ENCODE assay signal across 25 cellular contexts in the genomic region with DNA sequence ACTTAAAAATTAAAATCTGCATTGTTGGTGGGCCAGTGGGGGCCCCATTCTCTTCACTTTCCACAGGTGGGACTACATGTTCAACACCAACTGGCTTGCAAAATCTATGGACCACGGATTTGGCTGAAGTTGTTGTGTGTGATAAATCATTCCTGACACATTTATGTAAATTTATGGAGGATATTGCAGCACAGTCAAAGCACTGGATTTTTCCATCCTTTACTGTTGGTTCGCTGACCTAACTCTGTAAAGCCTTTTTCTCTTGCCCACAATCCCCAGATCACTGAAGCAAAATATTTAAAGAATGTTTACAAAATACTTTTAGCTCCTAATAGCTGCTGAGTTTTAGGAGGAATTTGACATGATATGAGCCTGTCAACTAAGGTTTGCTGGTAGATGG.
DNase-seq lines count a peak whose midpoint lies in the region; ATAC-seq, FAIRE-seq and TF ChIP-seq lines count a peak whose summit lies in the region.
"Had no signal": no experiment of that assay in that cellular context is flagged by ENCODE, and none has a peak within 500 bp of the region (broad histone marks: within the 10 kb centered on the region; RNA-seq: fewer than 3 reads in every experiment).

No MANE protein-coding gene starts in this region.

- no peak overlapping the region for H3K14ac ChIP-seq in mesenchymal stem cell (ENCODE audit: low read length in 2 of 2)

- DNase-seq in AG08396 (ENCODE audit: low spot score) (peak; percentile 27), HTR-8/SVneo (ENCODE audit: insufficient read length, low spot score) (peak; percentile 37), cerebellar cortex (ENCODE audit: low spot score) (peak; percentile 14), mesenchymal stem cell (no peak), NCI-H2196 treated with DMSO at 0.1 percent for 48 hours (lab: John Stamatoyannopoulos, UW; ENCODE audit: unreplicated experiment) (no peak)
- DNase-seq in activated naive CD4-positive, alpha-beta T cell treated with anti-CD3 and anti-CD28 coated beads, Interleukin-2, amount 50 U/mL, for 72 hours (ENCODE audit: low spot score in 2 of 2), result no peak
- DNase-seq: activated CD8-positive, alpha-beta memory T cell treated with anti-CD3 and anti-CD28 coated beads, Interleukin-2, amount 50 U/mL, for 48 hours; amygdala; effector memory CD4-positive, alpha-beta T cell; esophagus squamous epithelium; KBM-7; naive thymus-derived CD4-positive, alpha-beta T cell; NCI-H187 treated with DMSO at 0.1 percent for 48 hours; pancreas; RPMI8226; WERI-Rb-1 had no signal

- H4K8ac ChIP-seq in mesenchymal stem cell (ENCODE audit: low read length), result no peak overlapping the region

- H3K9me3 ChIP-seq in mesenchymal stem cell (ENCODE audit: control insufficient read depth, low read length), result no peaks in the 10 kb centered on the region
- H3K9me3 ChIP-seq: esophagus squamous epithelium, pancreas, thoracic aorta had no signal

- H3K9ac ChIP-seq in mesenchymal stem cell (ENCODE audit: low read length), result no peak overlapping the region

- H3K36me3 Mint-ChIP-seq in activated naive CD4-positive, alpha-beta T cell treated with anti-CD3 and anti-CD28 coated beads, Interleukin-2, amount 50 U/mL, for 72 hours, result no peaks in the 10 kb centered on the region
- H3K36me3 Mint-ChIP-seq: naive thymus-derived CD4-positive, alpha-beta T cell had no signal

- H4K91ac ChIP-seq in mesenchymal stem cell (ENCODE audit: low read length), result no peak overlapping the region

- no peak overlapping the region for H3K4me3 ChIP-seq in mesenchymal stem cell (ENCODE audit: insufficient read depth in 1 of 2, low read depth in 1 of 2, low read length in 2 of 2)
- H3K4me3 ChIP-seq: esophagus squamous epithelium, pancreas, SK-N-MC, thoracic aorta had no signal

- peak overlapping the region; percentile 74 for H2BK5ac ChIP-seq in mesenchymal stem cell (ENCODE audit: low read depth, low read length, poor library complexity, severe bottlenecking)

- no peaks in the 10 kb centered on the region for H3K4me1 ChIP-seq in mesenchymal stem cell (ENCODE audit: control insufficient read depth, insufficient read depth, low read depth, low read length)
- H3K4me1 ChIP-seq: esophagus squamous epithelium, pancreas had no signal

- no CpG with 5 or more reads among the region's 2 CpGs for WGBS in mesenchymal stem cell

- no peak for ATAC-seq in activated naive CD4-positive, alpha-beta T cell treated with anti-CD3 and anti-CD28 coated beads, Interleukin-2, amount 50 U/mL, for 72 hours
- ATAC-seq in GM18505 (IDR thresholded peaks at IDR 0.05; ENCODE audit: unreplicated experiment) (no peak), HG03097 (IDR thresholded peaks at IDR 0.05; ENCODE audit: low FRiP score, unreplicated experiment) (no peak)
- ATAC-seq: naive thymus-derived CD4-positive, alpha-beta T cell; pancreas; sciatic nerve had no signal

- H3K23ac ChIP-seq in mesenchymal stem cell (ENCODE audit: low read length in 2 of 2), result no peak overlapping the region

- H3K18ac ChIP-seq in mesenchymal stem cell (ENCODE audit: low read depth in 1 of 2, low read length in 2 of 2), result no peak overlapping the region

- peaks cover 0 to 8% of the 10 kb centered on the region in 2 donors for H3K9me3 Mint-ChIP-seq in activated naive CD4-positive, alpha-beta T cell treated with anti-CD3 and anti-CD28 coated beads, Interleukin-2, amount 50 U/mL, for 72 hours
- H3K9me3 Mint-ChIP-seq: T-helper 2 cell treated with Interferon-gamma antibody and Interleukin-4, amounts not matched to agents 5 μg/mL and 100 μg/mL, for 36 hours had no signal

- H3K27me3 ChIP-seq in mesenchymal stem cell (ENCODE audit: control insufficient read depth in 1 of 2, insufficient read depth in 1 of 2, low read length in 2 of 2), result peaks cover 0 to 4% of the 10 kb centered on the region in 2 experiments
- H3K27me3 ChIP-seq: esophagus squamous epithelium, pancreas had no signal

- peak overlapping the region; percentile 84 for H3K27ac ChIP-seq in mesenchymal stem cell (ENCODE audit: low read length, poor library complexity, severe bottlenecking)
- H3K27ac ChIP-seq: esophagus squamous epithelium, pancreas, SK-N-MC, thoracic aorta, WERI-Rb-1 had no signal

- no peak overlapping the region for H2BK120ac ChIP-seq in mesenchymal stem cell (ENCODE audit: low read depth, low read length)

- no peaks in the 10 kb centered on the region for H3K36me3 ChIP-seq in mesenchymal stem cell (ENCODE audit: control insufficient read depth in 1 of 2, insufficient read depth in 2 of 2, low read depth in 1 of 2, low read length in 2 of 2)
- H3K36me3 ChIP-seq: esophagus squamous epithelium, pancreas, thoracic aorta, WERI-Rb-1 had no signal

- H3K79me1 ChIP-seq in mesenchymal stem cell (replicated peaks; ENCODE audit: low read length, poor library complexity, severe bottlenecking), result no peaks in the 10 kb centered on the region

- peak overlapping the region; percentile 44 for H2AK5ac ChIP-seq in mesenchymal stem cell (ENCODE audit: low read length, severe bottlenecking)

- H3K27ac Mint-ChIP-seq in activated naive CD4-positive, alpha-beta T cell treated with anti-CD3 and anti-CD28 coated beads, Interleukin-2, amount 50 U/mL, for 72 hours, result no peak overlapping the region
- H3K27ac Mint-ChIP-seq: naive thymus-derived CD4-positive, alpha-beta T cell; T-helper 2 cell treated with Interferon-gamma antibody and Interleukin-4, amounts not matched to agents 5 μg/mL and 100 μg/mL, for 36 hours had no signal

- no peak for FAIRE-seq in HTR-8/SVneo (lab: Jason Lieb, UNC)
- FAIRE-seq: GM12892, GM19239, islet of Langerhans, pancreas had no signal

- no peak for TF ChIP-seq POLR2A in GM18505 (IDR thresholded peaks at IDR 0.05; ENCODE audit: borderline replicate concordance, extremely low read depth, insufficient read depth, insufficient read length)

- no peak overlapping the region for H3K4ac ChIP-seq in mesenchymal stem cell (ENCODE audit: low read depth in 1 of 2, low read length in 2 of 2)

- H2BK12ac ChIP-seq in mesenchymal stem cell (ENCODE audit: low read length in 2 of 2), result no peak overlapping the region

- H2BK15ac ChIP-seq in mesenchymal stem cell (ENCODE audit: low read depth, poor library complexity, severe bottlenecking), result no peak overlapping the region

- H3K4me2 ChIP-seq in mesenchymal stem cell (ENCODE audit: low read length, poor library complexity, severe bottlenecking), result no peak overlapping the region

- no peak overlapping the region for H2AFZ ChIP-seq in mesenchymal stem cell (ENCODE audit: low read depth, low read length)

Comparison
In these comparisons a context has a peak if more than half of its experiments do, and no peak if none do; other contexts are left out.
1. DNase-seq: peak in AG08396 (single experiment), HTR-8/SVneo (single experiment) and cerebellar cortex (single experiment); none in mesenchymal stem cell (single experiment), activated naive CD4-positive, alpha-beta T cell treated with anti-CD3 and anti-CD28 coated beads, Interleukin-2, amount 50 U/mL, for 72 hours (0 of 2) and NCI-H2196 treated with DMSO at 0.1 percent for 48 hours (single experiment).